10 cellular contexts compared by ENCODE assay signal in the genomic region with DNA sequence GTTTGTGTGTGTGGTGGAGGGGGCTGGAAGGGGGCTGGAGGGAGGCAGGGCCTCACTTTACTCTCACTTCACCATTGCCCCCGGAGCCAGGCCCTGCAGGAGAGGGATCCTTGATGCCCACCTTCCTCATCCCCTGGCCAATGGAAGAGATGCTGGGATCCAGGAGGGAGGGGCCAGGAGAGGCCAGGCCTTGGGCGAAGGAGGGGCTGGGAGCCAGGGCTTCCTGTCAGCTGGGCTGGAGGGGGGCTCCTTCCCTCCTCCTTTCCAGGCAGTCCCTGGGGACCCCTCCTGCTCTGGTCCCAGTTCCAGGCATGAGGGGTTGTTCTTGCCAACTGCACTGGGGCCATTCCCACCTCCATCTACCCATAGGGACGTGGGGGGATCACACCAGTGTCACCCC. TPM values are rescaled to one million over a fixed set of nuclear protein-coding genes. Genes with fewer than 3 reads are reported as not detected.
A peak's percentile ranks its signal among the peaks of the same experiment; 100 is the strongest.
DNase-seq lines count a peak whose midpoint lies in the region; ATAC-seq and TF ChIP-seq lines count a peak whose summit lies in the region.
"Had no signal": no experiment of that assay in that cellular context is flagged by ENCODE, and none has a peak within 500 bp of the region (broad histone marks: within the 10 kb centered on the region; RNA-seq: fewer than 3 reads in every experiment).

No MANE protein-coding gene starts in this region.

- ATAC-seq in Right ventricle myocardium inferior (no peak), right lobe of liver (no peak), HG03159 (IDR thresholded peaks at IDR 0.05; ENCODE audit: unreplicated experiment) (no peak)

- no peak for TF ChIP-seq POLR2A in right lobe of liver (IDR thresholded peaks at IDR 0.05)

- no peaks in the 10 kb centered on the region for H3K9me3 ChIP-seq in cardiac muscle cell (ENCODE audit: low read depth)
- no peaks in the 10 kb centered on the region for H3K9me3 ChIP-seq in right lobe of liver

- H3K36me3 Mint-ChIP-seq in nephron (ENCODE audit: low read depth): no peaks in the 10 kb centered on the region

- H3K27ac Mint-ChIP-seq in nephron: no peak overlapping the region

- no CpG with 5 or more reads among the region's 3 CpGs for WGBS in right lobe of liver (ENCODE audit: insufficient coverage, low coverage, low lambda C conversion rate, missing lambda C conversion rate)

- DNase-seq in cardiac muscle cell (ENCODE audit: low read depth in 1 of 2, low spot score in 1 of 2) (peak in 1 of 2 donors; percentile 71), Right ventricle myocardium inferior (ENCODE audit: missing footprints) (no peak), ecto neural progenitor cell (ENCODE audit: low spot score) (peak; percentile 71), posterior vena cava (ENCODE audit: low spot score) (no peak), MV-4-11 (lab: John Stamatoyannopoulos, UW) (no peak), right lobe of liver (no peak)
- DNase-seq: NCI-H187 had no signal

- H3K4me3 Mint-ChIP-seq in nephron: peak overlapping the region; percentile 76 to 86 (median 81)

- intact Hi-C loops in Right ventricle myocardium inferior (cut with DNase I): no loop called here
- intact Hi-C loops in posterior vena cava (cut with DNase I): no loop called here
- intact Hi-C loops in right lobe of liver (cut with DNase I): loop anchor here (5.0 to 10.0 kb wide), 2 partner anchors 41 to 193 kb away; no protein-coding TSS in a partner anchor

- no peak overlapping the region for H3K4me3 ChIP-seq in cardiac muscle cell
- no peak overlapping the region for H3K4me3 ChIP-seq in right lobe of liver

- no peaks in the 10 kb centered on the region for H3K9me3 Mint-ChIP-seq in nephron

- H3K4me1 ChIP-seq in cardiac muscle cell (ENCODE audit: low read depth) (peaks cover 79% of the 10 kb centered on the region), right lobe of liver (peaks cover 0 to 21% (median 10%) of the 10 kb centered on the region in 4 donors)

- no peak for TF ChIP-seq CTCF in cardiac muscle cell (IDR thresholded peaks at IDR 0.05; ENCODE audit: low read depth, low read length)
- no peak for TF ChIP-seq CTCF in nephron (IDR thresholded peaks at IDR 0.05; ENCODE audit: unreplicated experiment in 3 of 3)
- no peak for TF ChIP-seq CTCF in right lobe of liver (IDR thresholded peaks at IDR 0.05)

- H3K4me1 Mint-ChIP-seq in nephron: peaks cover 33% of the 10 kb centered on the region

- peak overlapping the region; percentile 35 for H3K27ac ChIP-seq in cardiac muscle cell
- no peak overlapping the region for H3K27ac ChIP-seq in right lobe of liver
- H3K27ac ChIP-seq: HL-60 had no signal

- H3K27me3 ChIP-seq in cardiac muscle cell: no peaks in the 10 kb centered on the region
- H3K27me3 ChIP-seq in right lobe of liver: no peaks in the 10 kb centered on the region

- no peaks in the 10 kb centered on the region for H3K27me3 Mint-ChIP-seq in nephron (ENCODE audit: low read depth)

- H3K36me3 ChIP-seq in cardiac muscle cell (no peaks in the 10 kb centered on the region), right lobe of liver (no peaks in the 10 kb centered on the region)

RNA-seq across cellular contexts. Expression of a gene that starts 5.7 kb away (rescaled TPM):
- 31.0 and 58.1 TPM in 2 replicates for total RNA-seq in cardiac muscle cell
- 16.3 and 21.1 TPM in 2 replicates for polyA plus RNA-seq in cardiac muscle cell
- 51.2 TPM for total RNA-seq in Right ventricle myocardium inferior
- 10 to 100 TPM; 54.5 to 58.3 TPM for total RNA-seq in posterior vena cava
- 10 to 100 TPM in 3 of 6 experiments, 1 to 10 TPM in 3; 5.5 to 21.3 (median 10.9) TPM for total RNA-seq in right lobe of liver

RNA-seq across cellular contexts. Expression of a gene that starts 36.7 kb away (rescaled TPM):
- total RNA-seq in cardiac muscle cell (not detected in 2 replicates), Right ventricle myocardium inferior (5.1 TPM), posterior vena cava (10 to 100 TPM; 21.9 to 22.5 TPM), right lobe of liver (1 to 10 TPM; 2.5 to 10.0 (median 6.3) TPM)
- polyA plus RNA-seq in cardiac muscle cell: 0.14 and 0.18 TPM in 2 replicates

Comparison
In these comparisons a context has a peak if more than half of its experiments do, and no peak if none do; other contexts are left out.
1. intact Hi-C loops: an anchor here in right lobe of liver (5.0 to 10.0 kb wide); none called in Right ventricle myocardium inferior and posterior vena cava.